Comparison of ENCODE assay signal across 1 cellular context in the genomic region with DNA sequence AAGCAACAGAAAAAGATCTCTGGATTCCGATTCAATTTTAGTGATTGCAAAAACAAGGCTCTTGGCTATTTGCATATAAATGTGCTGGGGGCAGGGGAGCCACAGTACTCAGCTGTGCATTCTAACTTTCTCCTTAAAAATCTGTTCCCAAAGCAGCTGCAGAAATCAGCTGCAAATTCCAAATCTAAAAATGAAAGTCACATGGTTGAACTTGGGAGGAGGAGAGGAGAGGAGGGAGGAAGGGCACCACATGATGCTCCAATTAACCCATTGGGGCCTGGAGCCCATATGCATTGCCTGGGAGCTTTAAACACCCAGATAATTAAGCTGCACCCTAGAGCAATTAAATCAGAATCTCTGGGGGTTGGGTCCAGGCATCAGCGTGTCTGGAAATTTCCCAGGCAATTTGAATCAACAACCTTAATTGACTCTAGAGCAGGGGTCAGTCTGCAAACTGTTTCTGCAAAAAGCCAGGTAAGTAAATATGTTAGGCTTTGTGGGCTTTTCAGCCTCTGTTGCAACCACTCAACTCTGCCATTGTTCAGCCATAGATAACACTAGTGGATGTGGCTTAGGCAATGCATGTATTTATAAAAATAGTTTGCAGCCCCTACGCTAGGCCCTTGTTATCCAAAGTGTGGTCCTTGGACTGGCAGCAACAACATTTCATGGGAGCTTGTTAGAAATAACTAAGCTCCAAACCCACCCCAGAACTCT.
TF ChIP-seq lines count a peak whose summit lies in the region.

No MANE protein-coding gene starts in this region.

TF ChIP-seq in HepG2, 621 proteins besides CTCF, POLR2A, EP300 and RAD21 (continues in another document):
- TF ChIP-seq, protein P1, sequence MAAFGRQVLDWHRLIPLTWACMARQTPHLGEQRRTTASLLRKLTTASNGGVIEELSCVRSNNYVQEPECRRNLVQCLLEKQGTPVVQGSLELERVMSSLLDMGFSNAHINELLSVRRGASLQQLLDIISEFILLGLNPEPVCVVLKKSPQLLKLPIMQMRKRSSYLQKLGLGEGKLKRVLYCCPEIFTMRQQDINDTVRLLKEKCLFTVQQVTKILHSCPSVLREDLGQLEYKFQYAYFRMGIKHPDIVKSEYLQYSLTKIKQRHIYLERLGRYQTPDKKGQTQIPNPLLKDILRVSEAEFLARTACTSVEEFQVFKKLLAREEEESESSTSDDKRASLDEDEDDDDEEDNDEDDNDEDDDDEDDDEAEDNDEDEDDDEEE (CRISPR knock-in tag; IDR thresholded peaks at IDR 0.05): 0 out of 2 replicates have a peak, but pooled peaks have one; percentile 32
- TF ChIP-seq KLF15 (CRISPR knock-in tag; IDR thresholded peaks at IDR 0.05; ENCODE audit: borderline replicate concordance) (no peak), PITX1 (CRISPR knock-in tag; IDR thresholded peaks at IDR 0.05) (peak; percentile 25; the same call in 1 of the 2 replicates), NR2F6 (IDR thresholded peaks at IDR 0.05) (peak; percentile 40; the same call in 1 of the 2 replicates), NR2F6 (CRISPR knock-in tag; IDR thresholded peaks at IDR 0.05) (0 out of 2 replicates have a peak, but pooled peaks have one; percentile 25), CHD2 (IDR thresholded peaks at IDR 0.05; ENCODE audit: low read depth, low read length) (no peak), ZNF609 (CRISPR knock-in tag; IDR thresholded peaks at IDR 0.05; ENCODE audit: borderline replicate concordance) (0 out of 2 replicates have a peak, but pooled peaks have one; percentile 15), FIP1L1 (IDR thresholded peaks at IDR 0.05; ENCODE audit: borderline replicate concordance, insufficient read depth, low read depth, low read length) (no peak), ZNF644 (CRISPR knock-in tag; IDR thresholded peaks at IDR 0.05; ENCODE audit: low read depth) (peak; percentile 75), TBX2 (CRISPR knock-in tag; IDR thresholded peaks at IDR 0.05; ENCODE audit: borderline replicate concordance) (peak; percentile 36; the same call in 1 of the 2 replicates), RXRB (CRISPR knock-in tag; IDR thresholded peaks at IDR 0.05; ENCODE audit: borderline replicate concordance) (peak; percentile 58; the same call in 1 of the 2 replicates), ISL2 (CRISPR knock-in tag; IDR thresholded peaks at IDR 0.05) (peak; percentile 55; the same call in 1 of the 2 replicates), RERE (CRISPR knock-in tag; IDR thresholded peaks at IDR 0.05; ENCODE audit: low read depth) (0 out of 2 replicates have a peak, but pooled peaks have one; percentile 7), ARID5B (CRISPR knock-in tag; IDR thresholded peaks at IDR 0.05) (peak; percentile 67), HNF4G (IDR thresholded peaks at IDR 0.05; ENCODE audit: borderline replicate concordance, low read depth, low read length) (peak; percentile 45; the same call in 1 of the 2 replicates), HNF4G (CRISPR knock-in tag; IDR thresholded peaks at IDR 0.05; ENCODE audit: borderline replicate concordance, low read depth) (no peak), RELA (CRISPR knock-in tag; IDR thresholded peaks at IDR 0.05) (no peak), YY1 (IDR thresholded peaks at IDR 0.05; ENCODE audit: insufficient read depth, insufficient replicate concordance, low read depth, low read length) (no peak), NONO (IDR thresholded peaks at IDR 0.05) (no peak), NONO (CRISPR knock-in tag; conservative IDR thresholded peaks at IDR 0.05) (0 out of 2 replicates have a peak, but pooled peaks have one; percentile 32), ZMYM4 (CRISPR knock-in tag; IDR thresholded peaks at IDR 0.05) (peak; percentile 34; the same call in 1 of the 2 replicates), LCORL (IDR thresholded peaks at IDR 0.05) (no peak), LCORL (CRISPR knock-in tag; IDR thresholded peaks at IDR 0.05) (peak; percentile 41; the same call in 1 of the 2 replicates), CEBPG (CRISPR knock-in tag; IDR thresholded peaks at IDR 0.05) (peak; percentile 78), IKZF5 (CRISPR knock-in tag; IDR thresholded peaks at IDR 0.05) (0 out of 2 replicates have a peak, but pooled peaks have one; percentile 9), SOX5 (CRISPR knock-in tag; IDR thresholded peaks at IDR 0.05; ENCODE audit: borderline replicate concordance) (peak; percentile 96)
- TF ChIP-seq, protein P2, sequence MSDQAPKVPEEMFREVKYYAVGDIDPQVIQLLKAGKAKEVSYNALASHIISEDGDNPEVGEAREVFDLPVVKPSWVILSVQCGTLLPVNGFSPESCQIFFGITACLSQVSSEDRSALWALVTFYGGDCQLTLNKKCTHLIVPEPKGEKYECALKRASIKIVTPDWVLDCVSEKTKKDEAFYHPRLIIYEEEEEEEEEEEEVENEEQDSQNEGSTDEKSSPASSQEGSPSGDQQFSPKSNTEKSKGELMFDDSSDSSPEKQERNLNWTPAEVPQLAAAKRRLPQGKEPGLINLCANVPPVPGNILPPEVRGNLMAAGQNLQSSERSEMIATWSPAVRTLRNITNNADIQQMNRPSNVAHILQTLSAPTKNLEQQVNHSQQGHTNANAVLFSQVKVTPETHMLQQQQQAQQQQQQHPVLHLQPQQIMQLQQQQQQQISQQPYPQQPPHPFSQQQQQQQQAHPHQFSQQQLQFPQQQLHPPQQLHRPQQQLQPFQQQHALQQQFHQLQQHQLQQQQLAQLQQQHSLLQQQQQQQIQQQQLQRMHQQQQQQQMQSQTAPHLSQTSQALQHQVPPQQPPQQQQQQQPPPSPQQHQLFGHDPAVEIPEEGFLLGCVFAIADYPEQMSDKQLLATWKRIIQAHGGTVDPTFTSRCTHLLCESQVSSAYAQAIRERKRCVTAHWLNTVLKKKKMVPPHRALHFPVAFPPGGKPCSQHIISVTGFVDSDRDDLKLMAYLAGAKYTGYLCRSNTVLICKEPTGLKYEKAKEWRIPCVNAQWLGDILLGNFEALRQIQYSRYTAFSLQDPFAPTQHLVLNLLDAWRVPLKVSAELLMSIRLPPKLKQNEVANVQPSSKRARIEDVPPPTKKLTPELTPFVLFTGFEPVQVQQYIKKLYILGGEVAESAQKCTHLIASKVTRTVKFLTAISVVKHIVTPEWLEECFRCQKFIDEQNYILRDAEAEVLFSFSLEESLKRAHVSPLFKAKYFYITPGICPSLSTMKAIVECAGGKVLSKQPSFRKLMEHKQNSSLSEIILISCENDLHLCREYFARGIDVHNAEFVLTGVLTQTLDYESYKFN (CRISPR knock-in tag; conservative IDR thresholded peaks at IDR 0.05): peak; percentile 63
- TF ChIP-seq, protein P3, sequence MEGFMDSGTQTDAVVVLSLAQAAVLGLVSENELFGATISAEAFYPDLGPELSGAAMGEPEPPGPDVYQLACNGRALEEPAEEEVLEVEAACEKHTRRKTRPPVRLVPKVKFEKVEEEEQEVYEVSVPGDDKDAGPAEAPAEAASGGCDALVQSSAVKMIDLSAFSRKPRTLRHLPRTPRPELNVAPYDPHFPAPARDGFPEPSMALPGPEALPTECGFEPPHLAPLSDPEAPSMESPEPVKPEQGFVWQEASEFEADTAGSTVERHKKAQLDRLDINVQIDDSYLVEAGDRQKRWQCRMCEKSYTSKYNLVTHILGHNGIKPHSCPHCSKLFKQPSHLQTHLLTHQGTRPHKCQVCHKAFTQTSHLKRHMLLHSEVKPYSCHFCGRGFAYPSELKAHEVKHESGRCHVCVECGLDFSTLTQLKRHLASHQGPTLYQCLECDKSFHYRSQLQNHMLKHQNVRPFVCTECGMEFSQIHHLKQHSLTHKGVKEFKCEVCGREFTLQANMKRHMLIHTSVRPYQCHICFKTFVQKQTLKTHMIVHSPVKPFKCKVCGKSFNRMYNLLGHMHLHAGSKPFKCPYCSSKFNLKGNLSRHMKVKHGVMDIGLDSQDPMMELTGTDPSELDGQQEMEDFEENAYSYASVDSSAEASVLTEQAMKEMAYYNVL (CRISPR knock-in tag; IDR thresholded peaks at IDR 0.05; ENCODE audit: borderline replicate concordance): peak; percentile 28; the same call in 1 of the 2 replicates
